ENCODE assay signal across 1 cellular context in genomic region chr16:25257956-25258855, GRCh38.
TF ChIP-seq lines count a peak whose summit lies in the region.

No MANE protein-coding gene starts in this region.

TF ChIP-seq in SK-N-SH, 30 proteins besides CTCF, POLR2A, EP300 and RAD21 (continued from another document):
- TF ChIP-seq REST (IDR thresholded peaks at IDR 0.05; ENCODE audit: low read depth, low read length) (0 out of 2 replicates have a peak, but pooled peaks have one; percentile 43), PBX3 (IDR thresholded peaks at IDR 0.05) (peak; percentile 70), TCF12 (IDR thresholded peaks at IDR 0.05) (no peak; the same call in 1 of the 2 replicates), MAX (IDR thresholded peaks at IDR 0.05; ENCODE audit: low read depth) (peak; percentile 89), YY1 (IDR thresholded peaks at IDR 0.05; ENCODE audit: low read depth) (peak; percentile 34; the same call in 1 of the 2 replicates), TAF1 (IDR thresholded peaks at IDR 0.05; ENCODE audit: borderline replicate concordance, low read depth, low read length) (peak; percentile 71), NFIC (IDR thresholded peaks at IDR 0.05; ENCODE audit: borderline replicate concordance) (peak; percentile 22; the same call in 1 of the 2 replicates), MXI1 (IDR thresholded peaks at IDR 0.05; ENCODE audit: low read depth, low read length) (0 out of 2 replicates have a peak, but pooled peaks have one; percentile 45), EZH2phosphoT487 (IDR thresholded peaks at IDR 0.05; ENCODE audit: borderline replicate concordance, low read depth) (no peak), ELF1 (IDR thresholded peaks at IDR 0.05) (peak; percentile 51), POLR2AphosphoS5 (IDR thresholded peaks at IDR 0.05; ENCODE audit: low read depth, low read length) (peak; percentile 49), ZBTB33 (IDR thresholded peaks at IDR 0.05; ENCODE audit: borderline replicate concordance, low read depth) (peak; percentile 95), CHD2 (IDR thresholded peaks at IDR 0.05; ENCODE audit: low read length, partially characterized antibody) (peak; percentile 98), MEF2A (IDR thresholded peaks at IDR 0.05; ENCODE audit: borderline replicate concordance, low read depth) (no peak), FOSL2 (IDR thresholded peaks at IDR 0.05; ENCODE audit: borderline replicate concordance, low read depth) (no peak), SIN3A (IDR thresholded peaks at IDR 0.05; ENCODE audit: borderline replicate concordance, low read depth, low read length) (peak; percentile 88; the same call in 1 of the 2 replicates)
